13 cellular contexts compared by ENCODE assay signal in genomic region chr4:53676402-53676871, GRCh38.
DNase-seq lines count a peak whose midpoint lies in the region; ATAC-seq and TF ChIP-seq lines count a peak whose summit lies in the region.
"Had no signal": no experiment of that assay in that cellular context is flagged by ENCODE, and none has a peak within 500 bp of the region (broad histone marks: within the 10 kb centered on the region; RNA-seq: fewer than 3 reads in every experiment).

No MANE protein-coding gene starts in this region.

- H3K27ac Mint-ChIP-seq in activated T-helper 1 cell treated with anti-CD3 and anti-CD28 coated beads, Interleukin-12 subunit alpha, Interleukin-12 subunit beta, Interleukin-2, Interleukin-4 antibody, amounts not matched to agents 30 ng/mL and 10 ng/mL and 1 ng/mL, durations not matched to agents 14 hours and 24 hours and 36 hours: no peak overlapping the region

- peak; percentile 79 for ATAC-seq in sciatic nerve

- POLR2A ChIA-PET in GM10248 (lab: Yijun Ruan, JAX): no interaction called here

- no peaks in the 10 kb centered on the region for H3K9me3 Mint-ChIP-seq in activated T-helper 1 cell treated with anti-CD3 and anti-CD28 coated beads, Interleukin-12 subunit alpha, Interleukin-12 subunit beta, Interleukin-2, Interleukin-4 antibody, amounts not matched to agents 30 ng/mL and 10 ng/mL and 1 ng/mL, durations not matched to agents 14 hours and 24 hours and 36 hours

- peaks cover 5% of the 10 kb centered on the region for H3K27me3 Mint-ChIP-seq in activated T-helper 1 cell treated with anti-CD3 and anti-CD28 coated beads, Interleukin-12 subunit alpha, Interleukin-12 subunit beta, Interleukin-2, Interleukin-4 antibody, amounts not matched to agents 30 ng/mL and 10 ng/mL and 1 ng/mL, durations not matched to agents 14 hours and 24 hours and 36 hours (ENCODE audit: insufficient read depth)

- no peaks in the 10 kb centered on the region for H3K36me3 Mint-ChIP-seq in activated T-helper 1 cell treated with anti-CD3 and anti-CD28 coated beads, Interleukin-12 subunit alpha, Interleukin-12 subunit beta, Interleukin-2, Interleukin-4 antibody, amounts not matched to agents 30 ng/mL and 10 ng/mL and 1 ng/mL, durations not matched to agents 14 hours and 24 hours and 36 hours (ENCODE audit: low read depth)

- no peak overlapping the region for H3K9ac ChIP-seq in SK-N-MC (ENCODE audit: insufficient read length)

- TF ChIP-seq CTCF in fibroblast of villous mesenchyme (IDR thresholded peaks at IDR 0.05; ENCODE audit: insufficient read depth, low read depth, low read length) (no peak), GM10248 (IDR thresholded peaks at IDR 0.05; ENCODE audit: control extremely low read depth, extremely low read depth, low read depth, missing control alignments) (no peak)

- CTCF ChIA-PET in GM10248 (lab: Yijun Ruan, JAX): no interaction called here

- intact Hi-C loops in sciatic nerve (cut with DNase I): no loop called here
- intact Hi-C loops in activated T-helper 1 cell treated with anti-CD3 and anti-CD28 coated beads, Interleukin-12 subunit alpha, Interleukin-12 subunit beta, Interleukin-2, Interleukin-4 antibody, amounts not matched to agents 30 ng/mL and 10 ng/mL and 1 ng/mL, durations not matched to agents 14 hours and 24 hours and 36 hours (cut with micrococcal nuclease): no loop called here

- H3K36me3 ChIP-seq in SK-N-MC (ENCODE audit: insufficient read depth, low read length): no peaks in the 10 kb centered on the region
- H3K36me3 ChIP-seq: neutrophil had no signal

- no peak overlapping the region for H3K4me3 Mint-ChIP-seq in activated T-helper 1 cell treated with anti-CD3 and anti-CD28 coated beads, Interleukin-12 subunit alpha, Interleukin-12 subunit beta, Interleukin-2, Interleukin-4 antibody, amounts not matched to agents 30 ng/mL and 10 ng/mL and 1 ng/mL, durations not matched to agents 14 hours and 24 hours and 36 hours

- H3K4me3 ChIP-seq in SK-N-MC (no peak overlapping the region), fibroblast of villous mesenchyme (ENCODE audit: low read depth, low read length) (no peak overlapping the region)
- H3K4me3 ChIP-seq: testis had no signal

- DNase-seq in EL: peak; percentile 18
- peak; percentile 12 for DNase-seq in SK-N-MC (ENCODE audit: low read depth, low spot score)
- DNase-seq in fibroblast of villous mesenchyme (ENCODE audit: low read depth): peak; percentile 95
- no peak for DNase-seq in sciatic nerve (ENCODE audit: low spot score)
- no peak for DNase-seq in activated T-helper 1 cell treated with anti-CD3 and anti-CD28 coated beads, Interleukin-12 subunit alpha, Interleukin-12 subunit beta, Interleukin-2, Interleukin-4 antibody, amounts not matched to agents 30 ng/mL and 10 ng/mL and 1 ng/mL, durations not matched to agents 14 hours and 24 hours and 36 hours (ENCODE audit: low spot score)
- DNase-seq in inferior parietal cortex (ENCODE audit: extremely low spot score): no peak
- DNase-seq in GM10248 (ENCODE audit: extremely low spot score): no peak
- no peak for DNase-seq in NCI-H2227 (lab: John Stamatoyannopoulos, UW; ENCODE audit: unreplicated experiment)
- DNase-seq: NCI-H1436 treated with DMSO at 0.1 percent for 48 hours, T1000, testis had no signal

- no peaks in the 10 kb centered on the region for H3K4me1 Mint-ChIP-seq in activated T-helper 1 cell treated with anti-CD3 and anti-CD28 coated beads, Interleukin-12 subunit alpha, Interleukin-12 subunit beta, Interleukin-2, Interleukin-4 antibody, amounts not matched to agents 30 ng/mL and 10 ng/mL and 1 ng/mL, durations not matched to agents 14 hours and 24 hours and 36 hours (ENCODE audit: low read depth)

- no peaks in the 10 kb centered on the region for H3K9me3 ChIP-seq in SK-N-MC (ENCODE audit: low read depth, low read length)
- H3K9me3 ChIP-seq: neutrophil, testis had no signal

- no peak overlapping the region for H3K27ac ChIP-seq in SK-N-MC
- H3K27ac ChIP-seq: C4-2B, neutrophil had no signal

Comparison
In these comparisons a context has a peak if more than half of its experiments do, and no peak if none do; other contexts are left out.
1. DNase-seq: peak in EL (single experiment), SK-N-MC (single experiment) and fibroblast of villous mesenchyme (single experiment); none in sciatic nerve (single experiment), activated T-helper 1 cell treated with anti-CD3 and anti-CD28 coated beads, Interleukin-12 subunit alpha, Interleukin-12 subunit beta, Interleukin-2, Interleukin-4 antibody, amounts not matched to agents 30 ng/mL and 10 ng/mL and 1 ng/mL, durations not matched to agents 14 hours and 24 hours and 36 hours (single experiment), inferior parietal cortex (single experiment), GM10248 (single experiment) and NCI-H2227 (single experiment).